ENCODE assay signal across 14 cellular contexts in the genomic region with DNA sequence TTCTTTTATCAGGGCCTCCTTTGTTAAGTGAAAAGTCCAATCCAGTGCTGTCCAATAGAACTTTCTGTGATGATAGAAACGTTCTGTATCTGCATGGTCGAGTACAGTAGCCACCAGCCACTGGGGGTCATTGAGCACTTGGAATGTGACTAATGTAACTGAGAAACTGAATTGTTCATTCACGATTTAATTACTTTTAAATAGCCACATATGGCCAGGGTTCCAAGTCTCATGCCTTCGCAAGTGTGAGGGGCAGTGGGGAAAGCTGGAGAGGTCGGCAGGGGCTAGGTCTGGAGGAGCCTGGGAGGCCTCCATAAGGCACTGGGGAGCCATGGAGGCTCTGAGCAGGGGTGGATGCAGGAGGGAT. TPM values are rescaled to one million over a fixed set of nuclear protein-coding genes. Genes with fewer than 3 reads are reported as not detected.
DNase-seq lines count a peak whose midpoint lies in the region; ATAC-seq, FAIRE-seq and TF ChIP-seq lines count a peak whose summit lies in the region.
"Had no signal": no experiment of that assay in that cellular context is flagged by ENCODE, and none has a peak within 500 bp of the region (broad histone marks: within the 10 kb centered on the region; RNA-seq: fewer than 3 reads in every experiment).

No MANE protein-coding gene starts in this region.

- H2AFZ ChIP-seq in K562 (ENCODE audit: low read depth, low read length), result peak overlapping the region; percentile 86

- TF ChIP-seq EP300 in K562 (IDR thresholded peaks at IDR 0.05; ENCODE audit: low read length), result no peak

- no peak for FAIRE-seq in K562 (lab: Jason Lieb, UNC)
- FAIRE-seq: frontal cortex had no signal

- H3K36me3 ChIP-seq in heart right ventricle (no peaks in the 10 kb centered on the region), K562 (ENCODE audit: control insufficient read depth, insufficient read depth, low read length) (no peaks in the 10 kb centered on the region), upper lobe of right lung (no peaks in the 10 kb centered on the region)

- H3K79me2 ChIP-seq in K562 (ENCODE audit: control insufficient read depth, insufficient read depth, low read length), result no peaks in the 10 kb centered on the region; the same call in 2 of the 3 replicates

- 80 to 84% methylated on average over 5 of the region's 5 CpGs for WGBS in heart right ventricle, 2 donors
- WGBS in K562 (ENCODE audit: insufficient coverage, low coverage, missing lambda C conversion rate), result 49% methylated on average over 5 of the region's 5 CpGs

- H3K4me3 ChIP-seq in heart right ventricle (no peak overlapping the region), K562 (no peak overlapping the region), upper lobe of right lung (no peak overlapping the region)

- BruUV-seq in K562 (replicated peaks; lab: Mats Ljungman, UMichigan), result no TSS peak

- CTCF ChIA-PET in K562 (lab: Yijun Ruan, JAX; ENCODE audit: low intra/inter-chr PET ratio), result no interaction called here

- peak overlapping the region in 6 of 10 donors; percentile 7 to 51 (median 37) for H3K4me3 Mint-ChIP-seq in naive thymus-derived CD8-positive, alpha-beta T cell

- H3K27me3 ChIP-seq in heart right ventricle, result no peaks in the 10 kb centered on the region
- H3K27me3 ChIP-seq in K562 (ENCODE audit: control insufficient read depth in 2 of 2, insufficient read depth in 2 of 2, low read length in 2 of 2), result no peaks in the 10 kb centered on the region
- H3K27me3 ChIP-seq in upper lobe of right lung, result no peaks in the 10 kb centered on the region

- POLR2A ChIA-PET in K562 (lab: Yijun Ruan, JAX), result interaction anchor here (0.6 to 63.9 kb wide), 7 partner anchors 8 to 131 kb away, joined by 3 to 1576 read pairs (median 5); partner anchors contain the start of gene MAT2A
- POLR2A ChIA-PET in naive thymus-derived CD8-positive, alpha-beta T cell (lab: Charles Lee), result interaction anchor here (2.2 to 11.5 kb wide), 2 partner anchors 19 to 100 kb away, joined by 19 to 119 read pairs; partner anchors contain the start of genes MAT2A and SH2D6

- H3K4me1 Mint-ChIP-seq in naive thymus-derived CD8-positive, alpha-beta T cell, result peaks cover 13 to 43% (median 41%) of the 10 kb centered on the region in 4 donors

- peak overlapping the region; percentile 47 to 73; a peak in 3 of 4 replicates for H3K9ac ChIP-seq in K562 (ENCODE audit: insufficient read depth in 1 of 2, low read depth in 2 of 2, low read length in 2 of 2)

- no peaks in the 10 kb centered on the region for H3K27me3 Mint-ChIP-seq in naive thymus-derived CD8-positive, alpha-beta T cell

- no peak overlapping the region for H3K4me2 ChIP-seq in K562 (ENCODE audit: insufficient read depth, low read length)

- DNase-seq in heart right ventricle, result no peak
- DNase-seq in left cardiac atrium, result no peak
- DNase-seq in K562 (ENCODE audit: extremely low read depth in 1 of 4, low spot score in 3 of 4), result no peak
- DNase-seq in naive thymus-derived CD8-positive, alpha-beta T cell, result no peak
- DNase-seq in upper lobe of right lung, result no peak
- DNase-seq in NCI-H748 treated with DMSO at 0.1 percent for 48 hours (lab: John Stamatoyannopoulos, UW), result no peak
- no peak for DNase-seq in GF-D8 (lab: John Stamatoyannopoulos, UW)
- no peak for DNase-seq in AML-193 (lab: John Stamatoyannopoulos, UW)
- DNase-seq: central memory CD4-positive, alpha-beta T cell; NCI-H1436; stimulated activated CD4-positive, alpha-beta T cell treated with anti-CD3 and anti-CD28 coated beads, Interleukin-4, amount 100 ng/mL, for 24 hours had no signal

- no peak for TF ChIP-seq CTCF in heart right ventricle (IDR thresholded peaks at IDR 0.05)
- TF ChIP-seq CTCF in K562 (IDR thresholded peaks at IDR 0.05 in 2 of 3, conservative IDR thresholded peaks at IDR 0.05 in 1 of 3; ENCODE audit: insufficient read depth in 2 of 3, low read depth in 1 of 3, low read length in 3 of 3), result no peak
- TF ChIP-seq CTCF in upper lobe of right lung (IDR thresholded peaks at IDR 0.05), result no peak

- in situ Hi-C loops in K562 (cut with MboI), result no loop called here

- no peaks in the 10 kb centered on the region for H3K36me3 Mint-ChIP-seq in naive thymus-derived CD8-positive, alpha-beta T cell

- no peak for TF ChIP-seq RAD21 in K562 (CRISPR knock-in tag; conservative IDR thresholded peaks at IDR 0.05 in 1 of 2, IDR thresholded peaks at IDR 0.05 in 1 of 2)

- H3K4me1 ChIP-seq in heart right ventricle, result peaks cover 13 to 58% (median 33%) of the 10 kb centered on the region in 9 donors
- H3K4me1 ChIP-seq in K562 (replicated peaks in 1 of 2; ENCODE audit: control insufficient read depth in 2 of 2, insufficient read depth in 2 of 2, low read length in 2 of 2), result peaks cover 28 to 39% of the 10 kb centered on the region in 2 experiments
- H3K4me1 ChIP-seq in upper lobe of right lung, result peaks cover 30% of the 10 kb centered on the region

- ATAC-seq in heart right ventricle, result no peak
- ATAC-seq in left cardiac atrium, result no peak
- ATAC-seq in K562, result no peak
- no peak for ATAC-seq in naive thymus-derived CD8-positive, alpha-beta T cell
- ATAC-seq in upper lobe of right lung, result no peak

- H3K9me3 ChIP-seq in heart right ventricle (no peaks in the 10 kb centered on the region), K562 (replicated peaks; ENCODE audit: control insufficient read depth, insufficient read depth, low read depth, low read length) (no peaks in the 10 kb centered on the region), upper lobe of right lung (no peaks in the 10 kb centered on the region)

- H3K27ac Mint-ChIP-seq in naive thymus-derived CD8-positive, alpha-beta T cell, result peak overlapping the region in 6 of 10 donors; percentile 48 to 89 (median 71)

- no peak for TF ChIP-seq POLR2A in K562 (conservative IDR thresholded peaks at IDR 0.05)

- H3K9me1 ChIP-seq in K562 (ENCODE audit: control insufficient read depth, insufficient read depth, low read length), result peaks cover 2% of the 10 kb centered on the region

- intact Hi-C loops in heart right ventricle (cut with DNase I), result loop anchor here in 6 of 10 donors (2.0 to 5.0 kb wide), 3 partner anchors 63 to 100 kb away; partner anchors contain the start of gene MAT2A (in 5 of the 6)
- intact Hi-C loops in left cardiac atrium (cut with DNase I), result loop anchor here in 1 of 2 donors (5.0 kb wide), 1 partner anchor 98 kb away; the partner anchor contains the start of gene MAT2A
- intact Hi-C loops in K562 (cut with micrococcal nuclease), result loop anchor here (5.0 kb wide), 2 partner anchors 58 to 98 kb away; partner anchors contain the start of gene MAT2A
- intact Hi-C loops in upper lobe of right lung (cut with DNase I), result no loop called here

- H4K20me1 ChIP-seq in K562 (replicated peaks; ENCODE audit: control insufficient read depth, insufficient read depth, low read length), result no peaks in the 10 kb centered on the region

- H3K27ac ChIP-seq in heart right ventricle (peak overlapping the region in 8 of 10 donors; percentile 93 to 98 (median 94)), K562 (ENCODE audit: extremely low read depth, low read depth, low read length) (peak overlapping the region; percentile 79), upper lobe of right lung (peak overlapping the region; percentile 94)
- H3K27ac ChIP-seq: C4-2B had no signal

- H3K9me3 Mint-ChIP-seq in naive thymus-derived CD8-positive, alpha-beta T cell, result no peaks in the 10 kb centered on the region

RNA-seq across cellular contexts. Expression of gene SH2D6, which starts 20.6 kb away (rescaled TPM):
- under 1 TPM in 1 of 10 donors, not detected in 9; 0.72 TPM for total RNA-seq in heart right ventricle
- polyA plus RNA-seq in heart right ventricle, result under 1 TPM; 0.06 to 0.51 TPM
- under 1 TPM; 0.29 to 0.37 TPM for total RNA-seq in left cardiac atrium
- total RNA-seq in K562 (2011; cell fraction: chromatin; rRNA removed; ENCODE audit: low replicate concordance), result 0.32 and 1.1 TPM in 2 replicates
- 1.7 and 1.8 TPM in 2 replicates for total RNA-seq in K562 (2011; cell fraction: nucleolus; rRNA removed)
- 0.73 TPM in 1 of 2 replicates, not detected in the other for total RNA-seq in K562 (2011; cell fraction: nucleoplasm; rRNA removed)
- total RNA-seq in K562 (2014; rRNA removed), result 0.20 TPM in 1 of 2 replicates, not detected in the other
- 0.76 TPM in 1 of 2 replicates, not detected in the other for total RNA-seq in K562 (2014; rRNA removed; fragmentation: Illumina TruSeq; extraction: Trizol)
- 0.14 TPM in 1 of 2 replicates, not detected in the other for total RNA-seq in K562 (2015; rRNA removed; fragmentation: Illumina TruSeq; extraction: Trizol)
- total RNA-seq in K562 (2021), result 0.33 and 0.36 TPM in 2 replicates
- 0.34 and 0.46 TPM in 2 replicates for polyA plus RNA-seq in K562 (2011; rRNA removed)
- 0.76 TPM in 1 of 2 replicates, not detected in the other for polyA plus RNA-seq in K562 (2011; cell fraction: cytosol; rRNA removed)
- polyA plus RNA-seq in K562 (2011; cell fraction: nucleus; rRNA removed), result 1.1 TPM in 2 replicates
- 0.55 and 1.0 TPM in 2 replicates for polyA plus RNA-seq in K562 (2012)
- not detected in 2 replicates for polyA plus RNA-seq in K562 (2014; fragmentation: Illumina TruSeq; extraction: Trizol)
- under 1 TPM; 0.07 to 0.21 TPM for polyA plus RNA-seq in K562 (2014; fragmentation: Nextera tagmentation; extraction: Ambion mirVana)
- polyA plus RNA-seq in K562 (2014; rRNA removed), result 0.41 and 1.2 TPM in 2 replicates
- 0.53 TPM in 1 of 2 replicates, not detected in the other for polyA minus RNA-seq in K562 (2011; rRNA and poly(A)+ RNA removed)
- polyA minus RNA-seq in K562 (2011; cell fraction: cytosol; rRNA and poly(A)+ RNA removed), result not detected in 2 replicates
- polyA minus RNA-seq in K562 (2011; cell fraction: nucleus; rRNA and poly(A)+ RNA removed), result 0.33 and 1.1 TPM in 2 replicates
- total RNA-seq in naive thymus-derived CD8-positive, alpha-beta T cell, result 1 to 10 TPM; 1.3 to 2.2 TPM
- polyA plus RNA-seq in naive thymus-derived CD8-positive, alpha-beta T cell, result not detected
- 1.0 TPM for total RNA-seq in upper lobe of right lung
- total RNA-seq: RPMI7951 had no signal

RNA-seq across cellular contexts. Expression of gene CAPG, which starts 28.9 kb away (rescaled TPM):
- total RNA-seq in heart right ventricle, result 10 to 100 TPM in 1 of 10 donors, 1 to 10 TPM in 8, under 1 TPM in 1; 0.83 to 30.4 (median 5.9) TPM
- 10 to 100 TPM in 1 of 2 donors, 1 to 10 TPM in 1; 8.8 to 17.1 TPM for polyA plus RNA-seq in heart right ventricle
- total RNA-seq in left cardiac atrium, result 10 to 100 TPM; 13.6 to 20.3 TPM
- 12.5 and 27.5 TPM in 2 replicates for total RNA-seq in K562 (2011; cell fraction: chromatin; rRNA removed; ENCODE audit: low replicate concordance)
- 22.3 and 22.9 TPM in 2 replicates for total RNA-seq in K562 (2011; cell fraction: nucleolus; rRNA removed)
- total RNA-seq in K562 (2011; cell fraction: nucleoplasm; rRNA removed), result 12.0 and 16.9 TPM in 2 replicates
- total RNA-seq in K562 (2014; rRNA removed), result 59.5 and 80.5 TPM in 2 replicates
- total RNA-seq in K562 (2014; rRNA removed; fragmentation: Illumina TruSeq; extraction: Trizol), result 18.9 and 25.3 TPM in 2 replicates
- 82.9 and 85.5 TPM in 2 replicates for total RNA-seq in K562 (2015; rRNA removed; fragmentation: Illumina TruSeq; extraction: Trizol)
- 56.0 and 59.5 TPM in 2 replicates for total RNA-seq in K562 (2021)
- 64.7 and 70.7 TPM in 2 replicates for polyA plus RNA-seq in K562 (2011; rRNA removed)
- polyA plus RNA-seq in K562 (2011; cell fraction: cytosol; rRNA removed), result 65.8 and 109 TPM in 2 replicates
- polyA plus RNA-seq in K562 (2011; cell fraction: nucleus; rRNA removed), result 41.7 and 43.1 TPM in 2 replicates
- polyA plus RNA-seq in K562 (2012), result 96.2 and 154 TPM in 2 replicates
- polyA plus RNA-seq in K562 (2014; fragmentation: Illumina TruSeq; extraction: Trizol), result 39.4 and 48.0 TPM in 2 replicates
- 10 to 100 TPM; 10.6 to 21.7 TPM for polyA plus RNA-seq in K562 (2014; fragmentation: Nextera tagmentation; extraction: Ambion mirVana)
- polyA plus RNA-seq in K562 (2014; rRNA removed), result 83.4 and 90.4 TPM in 2 replicates
- polyA minus RNA-seq in K562 (2011; rRNA and poly(A)+ RNA removed), result 14.5 and 26.8 TPM in 2 replicates
- 16.9 and 25.1 TPM in 2 replicates for polyA minus RNA-seq in K562 (2011; cell fraction: cytosol; rRNA and poly(A)+ RNA removed)
- 11.3 and 15.8 TPM in 2 replicates for polyA minus RNA-seq in K562 (2011; cell fraction: nucleus; rRNA and poly(A)+ RNA removed)
- total RNA-seq in naive thymus-derived CD8-positive, alpha-beta T cell, result 1 to 10 TPM; 5.7 to 8.0 TPM
- 10 to 100 TPM; 15.7 to 18.6 (median 16.8) TPM for polyA plus RNA-seq in naive thymus-derived CD8-positive, alpha-beta T cell
- total RNA-seq in upper lobe of right lung, result 419 TPM
